8 cellular contexts compared by ENCODE assay signal in genomic region chr22:28799125-28799833, GRCh38.
DNase-seq lines count a peak whose midpoint lies in the region; ATAC-seq and TF ChIP-seq lines count a peak whose summit lies in the region.

No MANE protein-coding gene starts in this region.

- POLR2A ChIA-PET in HEK293T (lab: Yijun Ruan, JAX) = interaction anchor here (0.7 to 5.1 kb wide), 20 partner anchors 9 to 199 kb away, joined by 3 to 48 read pairs (median 8); partner anchors contain the start of genes CCDC117, CHEK2 and HSCB

- ATAC-seq in stimulated activated naive CD8-positive, alpha-beta T cell treated with anti-CD3 and anti-CD28 coated beads, Interleukin-15, Interleukin-2, amounts not matched to agents 100 U/mL and 50 U/mL, for 24 hours = peak; percentile 44
- no peak for ATAC-seq in HG03159 (IDR thresholded peaks at IDR 0.05; ENCODE audit: unreplicated experiment)

- peak overlapping the region; percentile 95 for H3K27ac ChIP-seq in caudate nucleus (ENCODE audit: low read depth, low read length)
- H3K27ac ChIP-seq in layer of hippocampus (ENCODE audit: low read depth, low read length) = peak overlapping the region; percentile 94

- no peaks in the 10 kb centered on the region for H3K27me3 ChIP-seq in layer of hippocampus (ENCODE audit: control insufficient read depth, insufficient read depth, low read length)

- CTCF ChIA-PET in HEK293T (lab: Yijun Ruan, JAX) = no interaction called here

- DNase-seq in COLO829 (ENCODE audit: low spot score) (peak; percentile 68), HEK293T (ENCODE audit: extremely low spot score) (peak; percentile 37), SIG-M5 treated with dmso at 0.1 percent for 504 hours (lab: John Stamatoyannopoulos, UW; ENCODE audit: unreplicated experiment) (peak; percentile 91), caudate nucleus (lab: John Stamatoyannopoulos, UW) (peak in 2 of 61 donors; percentile 1 to 28), NCI-H1930 (lab: John Stamatoyannopoulos, UW) (no peak)
- DNase-seq in stimulated activated naive CD8-positive, alpha-beta T cell treated with anti-CD3 and anti-CD28 coated beads, Interleukin-15, Interleukin-2, amounts not matched to agents 100 U/mL and 50 U/mL, for 24 hours = peak; percentile 31

TF ChIP-seq in HEK293T, 16 proteins besides CTCF, POLR2A, EP300 and RAD21:
- TF ChIP-seq PKNOX1 (IDR thresholded peaks at IDR 0.05) (peak; percentile 69), HDGF (IDR thresholded peaks at IDR 0.05; ENCODE audit: borderline replicate concordance) (no peak), L3MBTL2 (conservative IDR thresholded peaks at IDR 0.05) (peak; percentile 14; the same call in 1 of the 2 replicates), FOXM1 (IDR thresholded peaks at IDR 0.05; ENCODE audit: borderline replicate concordance) (no peak), ELF4 (IDR thresholded peaks at IDR 0.05) (peak; percentile 35; the same call in 1 of the 2 replicates), CTBP1 (IDR thresholded peaks at IDR 0.05; ENCODE audit: borderline replicate concordance) (no peak; the same call in 1 of the 2 replicates)

Comparison
In these comparisons a context has a peak if more than half of its experiments do, and no peak if none do; other contexts are left out.
1. DNase-seq: peak in COLO829 (single experiment), HEK293T (single experiment), SIG-M5 treated with dmso at 0.1 percent for 504 hours (single experiment) and stimulated activated naive CD8-positive, alpha-beta T cell treated with anti-CD3 and anti-CD28 coated beads, Interleukin-15, Interleukin-2, amounts not matched to agents 100 U/mL and 50 U/mL, for 24 hours (single experiment); none in NCI-H1930 (0 of 2).